ENCODE assay signal across 22 cellular contexts in the genomic region with DNA sequence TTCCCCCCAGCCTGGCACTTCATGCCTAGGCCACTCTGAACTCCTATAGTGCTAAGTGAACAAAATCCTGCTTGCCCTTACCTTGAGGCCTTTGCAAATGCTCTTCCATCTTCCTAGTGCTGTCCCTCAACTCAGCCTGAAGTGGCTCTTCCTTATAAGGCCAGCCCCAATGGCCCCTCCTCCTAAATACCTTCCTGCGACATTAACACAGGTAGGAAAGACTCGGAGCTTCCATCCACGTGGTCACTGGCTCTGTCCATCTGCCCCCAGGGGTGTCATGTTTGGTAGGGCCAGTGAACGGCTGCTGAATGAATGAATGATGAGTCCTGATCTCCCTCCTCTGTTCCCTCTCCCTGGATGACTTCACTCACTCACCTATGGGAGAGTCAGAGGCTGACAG. TPM values are rescaled to one million over a fixed set of nuclear protein-coding genes. Genes with fewer than 3 reads are reported as not detected.
A peak's percentile ranks its signal among the peaks of the same experiment; 100 is the strongest.
DNase-seq lines count a peak whose midpoint lies in the region; ATAC-seq and TF ChIP-seq lines count a peak whose summit lies in the region.
"Had no signal": no experiment of that assay in that cellular context is flagged by ENCODE, and none has a peak within 500 bp of the region (broad histone marks: within the 10 kb centered on the region; RNA-seq: fewer than 3 reads in every experiment).

No MANE protein-coding gene starts in this region.

- H2AFZ ChIP-seq in mammary epithelial cell (ENCODE audit: low read depth, low read length): no peak overlapping the region

- H3K27me3 Mint-ChIP-seq in endodermal cell (ENCODE audit: insufficient read depth): peaks cover 5% of the 10 kb centered on the region
- H3K27me3 Mint-ChIP-seq in HFFc6 (ENCODE audit: insufficient read depth): peaks cover 56% of the 10 kb centered on the region

- intact Hi-C loops in mammary epithelial cell (cut with micrococcal nuclease): no loop called here

- H3K4me3 Mint-ChIP-seq in endodermal cell (no peak overlapping the region), HFFc6 (no peak overlapping the region)
- H3K4me3 Mint-ChIP-seq: B cell had no signal

- in situ Hi-C loops in mammary epithelial cell (cut with MboI; ENCODE audit: low sequenced_read_pairs in 2 of 2): no loop called here

- dilution Hi-C loops in mammary epithelial cell (cut with HindIII; ENCODE audit: low sequenced_read_pairs): loop anchor here (5.0 kb wide), 1 partner anchor 128 kb away; no protein-coding TSS in a partner anchor

- peaks cover 15% of the 10 kb centered on the region for H3K27me3 ChIP-seq in H7 (ENCODE audit: control insufficient read depth, insufficient read depth, low read length)
- H3K27me3 ChIP-seq in endodermal cell (ENCODE audit: control insufficient read depth, insufficient read depth, low read length, poor library complexity, severe bottlenecking): peaks cover 7% of the 10 kb centered on the region
- H3K27me3 ChIP-seq in mammary epithelial cell (ENCODE audit: insufficient read depth, low read length): peaks cover 5% of the 10 kb centered on the region

- peaks cover 9% of the 10 kb centered on the region for H3K4me1 ChIP-seq in endodermal cell (ENCODE audit: control insufficient read depth, insufficient read depth, low read length)
- no peaks in the 10 kb centered on the region for H3K4me1 ChIP-seq in mammary epithelial cell (ENCODE audit: insufficient read depth, low read length)
- H3K4me1 ChIP-seq: A549 had no signal

- DNase-seq in ELF-1 (ENCODE audit: low read depth, low spot score) (peak; percentile 54), H7 (peak; percentile 77), NCI-H526 (lab: John Stamatoyannopoulos, UW) (peak; percentile 51 to 81), endodermal cell (peak; percentile 72), mammary epithelial cell (no peak), DMS 273 treated with DMSO at 0.1 percent for 48 hours (lab: John Stamatoyannopoulos, UW) (no peak), HFFc6 (no peak)
- DNase-seq: DMS79, GOT3, IMR-90, NCI-H1105, NCI-H1694 treated with DMSO at 0.1 percent for 48 hours, NCI-H2081 treated with DMSO at 0.1 percent for 48 hours, NCI-H446, NCI-H748 treated with DMSO at 0.1 percent for 48 hours, SIG-M5, SK-N-SH had no signal

- H3K27ac ChIP-seq in endodermal cell (ENCODE audit: low read depth, low read length) (no peak overlapping the region), mammary epithelial cell (ENCODE audit: insufficient read depth, low read depth, low read length) (no peak overlapping the region)
- H3K27ac ChIP-seq: A549 had no signal

- 55 to 83% methylated on average over 1 to 4 of the region's 4 CpGs for WGBS in endodermal cell (ENCODE audit: insufficient coverage in 1 of 2, insufficient read length in 1 of 2), 2 experiments
- WGBS in mammary epithelial cell (ENCODE audit: low coverage, missing lambda C conversion rate): 11% methylated on average over 4 of the region's 4 CpGs

- no peak overlapping the region for H3K27ac Mint-ChIP-seq in endodermal cell
- H3K27ac Mint-ChIP-seq in HFFc6: no peak overlapping the region
- H3K27ac Mint-ChIP-seq: B cell, CD14-positive monocyte had no signal

- H3K79me2 ChIP-seq in mammary epithelial cell (ENCODE audit: insufficient read depth, low read length): no peaks in the 10 kb centered on the region

- no peak overlapping the region for H3K4me2 ChIP-seq in mammary epithelial cell (ENCODE audit: insufficient read depth, low read depth, low read length)
- H3K4me2 ChIP-seq: A549, SK-N-SH had no signal

- H3K36me3 Mint-ChIP-seq in endodermal cell (ENCODE audit: low read depth) (peaks cover 8% of the 10 kb centered on the region), HFFc6 (ENCODE audit: low read depth) (peaks cover 5% of the 10 kb centered on the region; the same call in 1 of the 2 replicates)

- H3K4me3 ChIP-seq in H7 (ENCODE audit: insufficient read depth, low read depth, low read length) (no peak overlapping the region), endodermal cell (ENCODE audit: low read length) (no peak overlapping the region), mammary epithelial cell (replicated peaks in 1 of 3; ENCODE audit: insufficient read depth in 1 of 3, low read depth in 2 of 3, low read length in 3 of 3) (no peak overlapping the region)
- H3K4me3 ChIP-seq: A549 had no signal

- H3K9me3 Mint-ChIP-seq in endodermal cell (peaks cover 15% of the 10 kb centered on the region), HFFc6 (peaks cover 8% of the 10 kb centered on the region)

- H3K36me3 ChIP-seq in H7 (replicated peaks; ENCODE audit: control insufficient read depth, insufficient read depth, low read length): no peaks in the 10 kb centered on the region
- H3K36me3 ChIP-seq in endodermal cell (ENCODE audit: control insufficient read depth, insufficient read depth, low read length): no peaks in the 10 kb centered on the region
- no peaks in the 10 kb centered on the region for H3K36me3 ChIP-seq in mammary epithelial cell (ENCODE audit: insufficient read depth, low read length)

- no peak overlapping the region for H3K9ac ChIP-seq in endodermal cell (ENCODE audit: extremely low read depth, low read length, poor library complexity, severe bottlenecking)
- no peak overlapping the region for H3K9ac ChIP-seq in mammary epithelial cell (ENCODE audit: insufficient read depth, low read length)
- H3K9ac ChIP-seq: SK-N-SH had no signal

- TF ChIP-seq CTCF in endodermal cell (conservative IDR thresholded peaks at IDR 0.05) (no peak), mammary epithelial cell (conservative IDR thresholded peaks at IDR 0.05 in 1 of 2, IDR thresholded peaks at IDR 0.05 in 1 of 2; ENCODE audit: extremely low read depth in 1 of 2, insufficient read depth in 1 of 2, low read depth in 1 of 2, low read length in 2 of 2) (no peak), HFFc6 (IDR thresholded peaks at IDR 0.05) (no peak)

- H4K20me1 ChIP-seq in mammary epithelial cell (ENCODE audit: insufficient read depth, low read length): no peaks in the 10 kb centered on the region

- CTCF ChIA-PET in mammary epithelial cell (lab: Charles Lee; ENCODE audit: low non-redundant PET): no interaction called here

- no peak for ATAC-seq in GM19023 (IDR thresholded peaks at IDR 0.05; ENCODE audit: unreplicated experiment)
- ATAC-seq: A549, Panc1 had no signal

- peaks cover 50% of the 10 kb centered on the region for H3K4me1 Mint-ChIP-seq in endodermal cell
- H3K4me1 Mint-ChIP-seq in HFFc6 (ENCODE audit: low read depth): no peaks in the 10 kb centered on the region
- H3K4me1 Mint-ChIP-seq: CD14-positive monocyte had no signal

- H3K9me3 ChIP-seq in endodermal cell (ENCODE audit: control insufficient read depth, low read length): peaks cover 13% of the 10 kb centered on the region
- peaks cover 5% of the 10 kb centered on the region for H3K9me3 ChIP-seq in mammary epithelial cell (replicated peaks; ENCODE audit: insufficient read depth, low read length)
- H3K9me3 ChIP-seq: SK-N-SH had no signal

- no TSS peak for BruUV-seq in mammary epithelial cell (replicated peaks; lab: Mats Ljungman, UMichigan)

RNA-seq across cellular contexts. Expression of gene PDE2A, which starts 4.2 kb away (rescaled TPM):
- 1.9 and 2.9 TPM in 2 replicates for total RNA-seq in H7 (2014; rRNA removed; shearing (Covaris generic))
- total RNA-seq in endodermal cell (10 to 100 TPM in 1 of 2 donors, 1 to 10 TPM in 1; 3.7 to 13.3 TPM), mammary epithelial cell (1 to 10 TPM in 1 of 2 donors, under 1 TPM in 1; 0.31 to 1.0 TPM)
- 8.9 TPM for polyA plus RNA-seq in endodermal cell (2013, experiment 1 of 2)
- polyA plus RNA-seq in endodermal cell (2013, experiment 2 of 2): 7.1 TPM
- polyA plus RNA-seq in mammary epithelial cell: 0.76 TPM
- polyA minus RNA-seq in mammary epithelial cell: 0.88 TPM
- total RNA-seq in HFFc6 (2021; fragmentation: NEBNext Ultra II Directional; extraction: Animal tissue kit (Norgen Biotek cat#: 25700)): under 1 TPM; 0.07 to 0.57 (median 0.40) TPM
- total RNA-seq: IMR-90 had no signal

Comparison
In these comparisons a context has a peak if more than half of its experiments do, and no peak if none do; other contexts are left out.
1. DNase-seq: peak in ELF-1 (single experiment), H7 (single experiment), NCI-H526 (2 of 2) and endodermal cell (single experiment); none in mammary epithelial cell (single experiment), DMS 273 treated with DMSO at 0.1 percent for 48 hours (single experiment) and HFFc6 (single experiment).